8 cellular contexts compared by ENCODE assay signal in the genomic region with DNA sequence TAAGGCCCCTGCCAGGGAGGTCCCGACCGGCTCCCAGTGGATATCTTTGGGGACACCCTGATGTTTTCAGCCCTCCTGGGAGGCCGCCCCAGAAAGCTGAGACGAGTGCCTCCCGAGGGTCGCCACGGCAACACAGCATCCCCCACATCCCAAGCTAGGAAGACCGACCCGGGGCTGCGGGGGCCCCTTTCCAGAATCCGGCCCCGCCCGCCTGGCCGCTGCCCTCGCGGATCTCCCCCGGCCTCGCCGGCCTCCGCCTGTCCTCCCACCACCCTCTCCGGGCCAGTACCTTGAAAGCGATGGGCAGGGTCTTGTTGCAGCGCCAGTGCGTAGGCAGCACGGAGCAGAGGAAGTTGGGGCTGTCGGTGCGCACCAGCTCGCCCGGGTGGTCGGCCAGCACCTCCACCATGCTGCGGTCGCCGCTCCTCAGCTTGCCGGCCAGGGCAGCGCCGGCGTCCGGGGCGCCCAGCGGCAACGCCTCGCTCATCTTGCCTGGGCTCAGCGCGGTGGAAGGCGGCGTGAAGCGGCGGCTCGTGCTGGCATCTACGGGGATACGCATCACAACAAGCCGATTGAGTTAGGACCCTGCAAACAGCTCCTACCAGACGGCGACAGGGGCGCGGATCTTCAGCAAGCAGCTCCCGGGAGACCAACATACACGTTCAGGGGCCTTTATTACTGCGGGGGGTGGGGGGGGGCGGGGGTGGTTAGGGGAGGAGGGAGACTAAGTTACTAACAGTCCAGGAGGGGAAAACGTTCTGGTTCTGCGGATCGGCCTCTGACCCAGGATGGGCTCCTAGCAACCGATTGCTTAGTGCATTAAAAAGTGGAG.
DNase-seq lines count a peak whose midpoint lies in the region; ATAC-seq and TF ChIP-seq lines count a peak whose summit lies in the region.

No MANE protein-coding gene starts in this region.

- no peak for TF ChIP-seq CTCF in CD4-positive, alpha-beta T cell (IDR thresholded peaks at IDR 0.05)
- TF ChIP-seq CTCF in right atrium auricular region (IDR thresholded peaks at IDR 0.05) (no peak), gastrocnemius medialis (IDR thresholded peaks at IDR 0.05 in 4 of 5, conservative IDR thresholded peaks at IDR 0.05 in 1 of 5) (no peak)

- CTCF ChIA-PET in CD4-positive, alpha-beta T cell (lab: Charles Lee), result interaction anchor here (0.9 to 3.2 kb wide), 7 partner anchors 86 to 513 kb away, joined by 3 to 12 read pairs (median 3); no protein-coding TSS in a partner anchor

- H3K27ac ChIP-seq in CD4-positive, alpha-beta T cell (ENCODE audit: low read depth, low read length), result no peak overlapping the region
- H3K27ac ChIP-seq in right atrium auricular region (peak overlapping the region; percentile 87 to 89), gastrocnemius medialis (peak overlapping the region; percentile 76 to 91 (median 82))

- ATAC-seq in CD4-positive, alpha-beta T cell (ENCODE audit: poor library complexity), result no peak
- no peak for ATAC-seq in activated naive CD4-positive, alpha-beta T cell treated with anti-CD3 and anti-CD28 coated beads, Interleukin-2, amount 50 U/mL, for 72 hours
- ATAC-seq in gastrocnemius medialis, result no peak
- no peak for ATAC-seq in HG03460 (IDR thresholded peaks at IDR 0.05; ENCODE audit: unreplicated experiment)
- ATAC-seq in GM18867 (IDR thresholded peaks at IDR 0.05; ENCODE audit: unreplicated experiment), result no peak

- H3K4me3 ChIP-seq in right atrium auricular region (peak overlapping the region; percentile 56 to 73), gastrocnemius medialis (peak overlapping the region; percentile 69 to 74 (median 69))

- peak in 5 of 10 experiments; percentile 9 to 21 (median 15) for DNase-seq in CD4-positive, alpha-beta T cell
- DNase-seq in LHCN-M2 (ENCODE audit: low read depth) (peak; percentile 46), right atrium auricular region (ENCODE audit: low spot score) (no peak), gastrocnemius medialis (peak in 1 of 2 donors; percentile 31), HuH-7.5 (ENCODE audit: low spot score) (no peak)
- peak in 1 of 2 donors; percentile 67 for DNase-seq in activated naive CD4-positive, alpha-beta T cell treated with anti-CD3 and anti-CD28 coated beads, Interleukin-2, amount 50 U/mL, for 72 hours (ENCODE audit: low spot score in 2 of 2)

- in situ Hi-C loops in gastrocnemius medialis (cut with MboI; ENCODE audit: low sequenced_read_pairs in 4 of 4), result loop anchor here (5.0 to 10.0 kb wide), 5 partner anchors 92 to 1048 kb away; no protein-coding TSS in a partner anchor

- intact Hi-C loops in CD4-positive, alpha-beta T cell (cut with DNase I, micrococcal nuclease), result loop anchor here (5.0 to 10.0 kb wide), 3 partner anchors 141 to 728 kb away; no protein-coding TSS in a partner anchor
- intact Hi-C loops in gastrocnemius medialis (cut with DNase I; ENCODE audit: low total_unique reads), result loop anchor here (5.0 to 10.0 kb wide), 3 partner anchors 272 to 1436 kb away; partner anchors contain the start of genes MORC3 and RCAN1

- no peaks in the 10 kb centered on the region for H3K27me3 Mint-ChIP-seq in CD4-positive, alpha-beta T cell

- H3K27me3 ChIP-seq in CD4-positive, alpha-beta T cell (ENCODE audit: control insufficient read depth, insufficient read depth, low read length), result no peaks in the 10 kb centered on the region
- H3K27me3 ChIP-seq in right atrium auricular region, result peaks cover 6 to 15% of the 10 kb centered on the region in 2 donors
- H3K27me3 ChIP-seq in gastrocnemius medialis, result peaks cover 18 to 39% (median 34%) of the 10 kb centered on the region in 3 donors

- peak overlapping the region; percentile 96 for H3K27ac Mint-ChIP-seq in CD4-positive, alpha-beta T cell
- H3K27ac Mint-ChIP-seq in activated naive CD4-positive, alpha-beta T cell treated with anti-CD3 and anti-CD28 coated beads, Interleukin-2, amount 50 U/mL, for 72 hours, result peak overlapping the region; percentile 99 to 100

- H3K9me3 ChIP-seq in CD4-positive, alpha-beta T cell (ENCODE audit: control insufficient read depth, low read length), result no peaks in the 10 kb centered on the region
- H3K9me3 ChIP-seq in right atrium auricular region (no peaks in the 10 kb centered on the region), gastrocnemius medialis (no peaks in the 10 kb centered on the region)

- no peaks in the 10 kb centered on the region for H3K36me3 ChIP-seq in right atrium auricular region
- H3K36me3 ChIP-seq in gastrocnemius medialis, result no peaks in the 10 kb centered on the region

- POLR2A ChIA-PET in CD4-positive, alpha-beta T cell (lab: Charles Lee), result interaction anchor here (0.7 to 7.9 kb wide), 12 partner anchors 7 to 513 kb away, joined by 3 to 115 read pairs (median 7); partner anchors contain the start of gene RUNX1

- TF ChIP-seq POLR2A in gastrocnemius medialis (IDR thresholded peaks at IDR 0.05), result no peak

- peaks cover 68% of the 10 kb centered on the region for H3K4me1 Mint-ChIP-seq in CD4-positive, alpha-beta T cell (ENCODE audit: low read depth)

- peaks cover 0 to 41% of the 10 kb centered on the region in 2 donors for H3K4me1 ChIP-seq in right atrium auricular region
- H3K4me1 ChIP-seq in gastrocnemius medialis, result peaks cover 12 to 41% of the 10 kb centered on the region in 2 donors

- H3K9me3 Mint-ChIP-seq in CD4-positive, alpha-beta T cell, result no peaks in the 10 kb centered on the region
- H3K9me3 Mint-ChIP-seq in activated naive CD4-positive, alpha-beta T cell treated with anti-CD3 and anti-CD28 coated beads, Interleukin-2, amount 50 U/mL, for 72 hours, result no peaks in the 10 kb centered on the region

- peak overlapping the region; percentile 93 for H3K4me3 Mint-ChIP-seq in CD4-positive, alpha-beta T cell

- peaks cover 42% of the 10 kb centered on the region for H3K36me3 Mint-ChIP-seq in CD4-positive, alpha-beta T cell (ENCODE audit: low read depth)
- peaks cover 35 to 48% of the 10 kb centered on the region in 2 donors for H3K36me3 Mint-ChIP-seq in activated naive CD4-positive, alpha-beta T cell treated with anti-CD3 and anti-CD28 coated beads, Interleukin-2, amount 50 U/mL, for 72 hours
